Comparison of ENCODE assay signal across 29 cellular contexts in genomic region chr5:176727528-176727900, GRCh38.
"Had no signal": no experiment of that assay in that cellular context is flagged by ENCODE, and none has a peak within 500 bp of the region (broad histone marks: within the 10 kb centered on the region; RNA-seq: fewer than 3 reads in every experiment).

No MANE protein-coding gene starts in this region.

- FAIRE-seq: astrocyte, colon had no signal

- H3K4me3 ChIP-seq: esophagus muscularis mucosa, gastrocnemius medialis, heart left ventricle had no signal

- DNase-seq: activated CD4-positive, alpha-beta memory T cell treated with anti-CD3 and anti-CD28 coated beads for 36 hours; activated CD4-positive, alpha-beta T cell treated with anti-CD3 and anti-CD28 coated beads for 36 hours; activated CD4-positive, alpha-beta T cell treated with anti-CD3 and anti-CD28 coated beads, Interleukin-2, amount 10 ng/mL, durations not matched to agents 24 days and 14 days; activated CD4-positive, CD25-positive, alpha-beta regulatory T cell; activated CD4-positive, CD25-positive, alpha-beta regulatory T cell treated with anti-CD3 and anti-CD28 coated beads, Interleukin-2, amount 50 U/mL, for 72 hours; activated CD8-positive, alpha-beta memory T cell treated with anti-CD3 and anti-CD28 coated beads, Interleukin-2, amount 10 ng/mL, durations not matched to agents 7 days and 5 days; activated CD8-positive, alpha-beta memory T cell treated with anti-CD3 and anti-CD28 coated beads, Interleukin-2, amount 50 U/mL, for 4 hours; activated CD8-positive, alpha-beta T cell treated with anti-CD3 and anti-CD28 coated beads, Interleukin-2, amount 10 ng/mL, durations not matched to agents 7 days and 5 days; activated gamma-delta T cell; activated naive CD4-positive, alpha-beta T cell; activated naive CD4-positive, alpha-beta T cell treated with anti-CD3 and anti-CD28 coated beads, Interleukin-2, amount 10 ng/mL, durations not matched to agents 7 days and 5 days; activated T-cell treated with anti-CD3 and anti-CD28 coated beads, Interleukin-2, amount 50 U/mL, for 1 hour; activated T-cell treated with anti-CD3 and anti-CD28 coated beads, Interleukin-2, amount 50 U/mL, for 72 hours; amniotic stem cell; anterior cingulate cortex; caudate nucleus; cortex of kidney; effector CD4-positive, alpha-beta T cell; effector memory CD8-positive, alpha-beta T cell; erythroblast; foreskin keratinocyte; gastrocnemius medialis; glutamatergic neuron; T-helper 2 cell had no signal

- H3K9me3 Mint-ChIP-seq: activated CD4-positive, alpha-beta T cell treated with anti-CD3 and anti-CD28 coated beads, Interleukin-2, amount 10 ng/mL, durations not matched to agents 24 days and 14 days; activated naive CD4-positive, alpha-beta T cell treated with anti-CD3 and anti-CD28 coated beads, Interleukin-2, amount 10 ng/mL, durations not matched to agents 7 days and 5 days; activated T-cell treated with anti-CD3 and anti-CD28 coated beads, Interleukin-2, amount 50 U/mL, for 72 hours; effector memory CD8-positive, alpha-beta T cell had no signal

- H3K36me3 ChIP-seq: esophagus muscularis mucosa, gastrocnemius medialis, heart left ventricle had no signal

- H3K27ac ChIP-seq: esophagus muscularis mucosa, foreskin keratinocyte, gastrocnemius medialis, heart left ventricle had no signal

- H3K9me3 ChIP-seq: gastrocnemius medialis had no signal

- H3K4me1 ChIP-seq: esophagus muscularis mucosa, foreskin keratinocyte, gastrocnemius medialis, heart left ventricle had no signal

- H3K4me3 Mint-ChIP-seq: activated CD4-positive, alpha-beta memory T cell treated with anti-CD3 and anti-CD28 coated beads for 36 hours; activated CD4-positive, alpha-beta T cell treated with anti-CD3 and anti-CD28 coated beads for 36 hours; activated CD4-positive, alpha-beta T cell treated with anti-CD3 and anti-CD28 coated beads, Interleukin-2, amount 10 ng/mL, durations not matched to agents 24 days and 14 days; activated CD8-positive, alpha-beta memory T cell treated with anti-CD3 and anti-CD28 coated beads, Interleukin-2, amount 10 ng/mL, durations not matched to agents 7 days and 5 days; activated CD8-positive, alpha-beta T cell treated with anti-CD3 and anti-CD28 coated beads, Interleukin-2, amount 10 ng/mL, durations not matched to agents 7 days and 5 days; activated naive CD4-positive, alpha-beta T cell treated with anti-CD3 and anti-CD28 coated beads, Interleukin-2, amount 10 ng/mL, durations not matched to agents 7 days and 5 days; activated naive CD8-positive, alpha-beta T cell; activated T-cell treated with anti-CD3 and anti-CD28 coated beads, Interleukin-2, amount 50 U/mL, for 72 hours had no signal

- H3K4me1 Mint-ChIP-seq: activated CD4-positive, alpha-beta T cell treated with anti-CD3 and anti-CD28 coated beads for 36 hours had no signal

- ATAC-seq: activated CD4-positive, alpha-beta T cell treated with anti-CD3 and anti-CD28 coated beads for 36 hours; activated CD8-positive, alpha-beta memory T cell treated with anti-CD3 and anti-CD28 coated beads, Interleukin-2, amount 10 ng/mL, durations not matched to agents 7 days and 5 days; activated CD8-positive, alpha-beta T cell treated with anti-CD3 and anti-CD28 coated beads, Interleukin-2, amount 10 ng/mL, durations not matched to agents 7 days and 5 days; activated T-cell treated with anti-CD3 and anti-CD28 coated beads, Interleukin-2, amount 50 U/mL, for 72 hours; foreskin keratinocyte had no signal

- H3K27ac Mint-ChIP-seq: activated CD4-positive, alpha-beta memory T cell treated with anti-CD3 and anti-CD28 coated beads for 36 hours; activated CD4-positive, alpha-beta T cell treated with anti-CD3 and anti-CD28 coated beads for 36 hours; activated CD4-positive, alpha-beta T cell treated with anti-CD3 and anti-CD28 coated beads, Interleukin-2, amount 10 ng/mL, durations not matched to agents 24 days and 14 days; activated CD8-positive, alpha-beta memory T cell treated with anti-CD3 and anti-CD28 coated beads, Interleukin-2, amount 10 ng/mL, durations not matched to agents 7 days and 5 days; activated CD8-positive, alpha-beta T cell treated with anti-CD3 and anti-CD28 coated beads, Interleukin-2, amount 10 ng/mL, durations not matched to agents 7 days and 5 days; activated naive CD4-positive, alpha-beta T cell treated with anti-CD3 and anti-CD28 coated beads, Interleukin-2, amount 10 ng/mL, durations not matched to agents 7 days and 5 days; activated naive CD8-positive, alpha-beta T cell; activated T-cell treated with anti-CD3 and anti-CD28 coated beads, Interleukin-2, amount 50 U/mL, for 72 hours had no signal

- H3K36me3 Mint-ChIP-seq: activated CD4-positive, alpha-beta memory T cell treated with anti-CD3 and anti-CD28 coated beads for 36 hours; activated CD8-positive, alpha-beta memory T cell treated with anti-CD3 and anti-CD28 coated beads, Interleukin-2, amount 10 ng/mL, durations not matched to agents 7 days and 5 days; activated naive CD4-positive, alpha-beta T cell treated with anti-CD3 and anti-CD28 coated beads, Interleukin-2, amount 10 ng/mL, durations not matched to agents 7 days and 5 days; activated naive CD8-positive, alpha-beta T cell had no signal
